1 cellular context compared by ENCODE assay signal in genomic region chr1:65308781-65309316, GRCh38.
TF ChIP-seq lines count a peak whose summit lies in the region.

No MANE protein-coding gene starts in this region.

TF ChIP-seq in H1, 55 proteins besides CTCF, POLR2A, EP300 and RAD21:
- 0 out of 2 replicates have a peak, but pooled peaks have one; percentile 61 for TF ChIP-seq E2F6 (IDR thresholded peaks at IDR 0.05)
- TF ChIP-seq KDM4A (IDR thresholded peaks at IDR 0.05; ENCODE audit: low read depth, low read length, severe bottlenecking) = peak; percentile 32
- TF ChIP-seq GABPA (IDR thresholded peaks at IDR 0.05; ENCODE audit: borderline replicate concordance, insufficient read depth, low read length) = no peak
- TF ChIP-seq MAX (IDR thresholded peaks at IDR 0.05) = peak; percentile 74; the same call in 1 of the 2 replicates
- no peak for TF ChIP-seq EGR1 (IDR thresholded peaks at IDR 0.05; ENCODE audit: borderline replicate concordance, low read depth, low read length)
TF ChIP-seq in H1: peak in this region for 3.
